ENCODE assay signal across 13 cellular contexts in genomic region chr5:170226138-170226435, GRCh38. TPM values are rescaled to one million over a fixed set of nuclear protein-coding genes. Genes with fewer than 3 reads are reported as not detected.
"Had no signal": no experiment of that assay in that cellular context is flagged by ENCODE, and none has a peak within 500 bp of the region (broad histone marks: within the 10 kb centered on the region; RNA-seq: fewer than 3 reads in every experiment).

No MANE protein-coding gene starts in this region.

- H3K4me3 Mint-ChIP-seq: stimulated activated effector memory CD8-positive, alpha-beta T cell treated with anti-CD3 and anti-CD28 coated beads, Interleukin-12 subunit alpha, Interleukin-12 subunit beta, amount 100 ng/mL, for 72 hours; T-helper 1 cell treated with Interleukin-12 subunit alpha and Interleukin-12 subunit beta and Interleukin-4 antibody, amounts not matched to agents 30 μg/mL and 1 μg/mL, for 36 hours had no signal

- H3K36me3 ChIP-seq: colonic mucosa, heart right ventricle, prostate gland, right lobe of liver, tibial artery, vagina had no signal

- H3K36me3 Mint-ChIP-seq: stimulated activated effector memory CD8-positive, alpha-beta T cell treated with anti-CD3 and anti-CD28 coated beads, Interleukin-12 subunit alpha, Interleukin-12 subunit beta, amount 100 ng/mL, for 72 hours had no signal

- H3K4me3 ChIP-seq: colonic mucosa, heart right ventricle, prostate gland, right lobe of liver, tibial artery, vagina had no signal

- H3K27me3 ChIP-seq: colonic mucosa, heart right ventricle, right lobe of liver, tibial artery, vagina had no signal

- H3K27ac ChIP-seq: colonic mucosa, heart right ventricle, prostate gland, right lobe of liver, tibial artery had no signal

- H3K27ac Mint-ChIP-seq: T-helper 1 cell treated with Interleukin-12 subunit alpha and Interleukin-12 subunit beta and Interleukin-4 antibody, amounts not matched to agents 30 μg/mL and 1 μg/mL, for 36 hours had no signal

- H3K9me3 Mint-ChIP-seq: stimulated activated effector memory CD8-positive, alpha-beta T cell treated with anti-CD3 and anti-CD28 coated beads, Interleukin-12 subunit alpha, Interleukin-12 subunit beta, amount 100 ng/mL, for 72 hours; T-helper 1 cell treated with Interleukin-12 subunit alpha and Interleukin-12 subunit beta and Interleukin-4 antibody, amounts not matched to agents 30 μg/mL and 1 μg/mL, for 36 hours had no signal

- H3K9me3 ChIP-seq: colonic mucosa, heart right ventricle, prostate gland, right lobe of liver, tibial artery, vagina had no signal

RNA-seq across cellular contexts. Expression of gene C5orf58, which starts 6.7 kb away (rescaled TPM):
- total RNA-seq: colonic mucosa, fibroblast of lung, frontal cortex, left ventricle myocardium superior, mesenteric fat pad, right lobe of liver, vagina had no signal
- polyA plus RNA-seq: adipose tissue, fibroblast of lung, heart right ventricle had no signal
